3 cellular contexts compared by ENCODE assay signal in the genomic region with DNA sequence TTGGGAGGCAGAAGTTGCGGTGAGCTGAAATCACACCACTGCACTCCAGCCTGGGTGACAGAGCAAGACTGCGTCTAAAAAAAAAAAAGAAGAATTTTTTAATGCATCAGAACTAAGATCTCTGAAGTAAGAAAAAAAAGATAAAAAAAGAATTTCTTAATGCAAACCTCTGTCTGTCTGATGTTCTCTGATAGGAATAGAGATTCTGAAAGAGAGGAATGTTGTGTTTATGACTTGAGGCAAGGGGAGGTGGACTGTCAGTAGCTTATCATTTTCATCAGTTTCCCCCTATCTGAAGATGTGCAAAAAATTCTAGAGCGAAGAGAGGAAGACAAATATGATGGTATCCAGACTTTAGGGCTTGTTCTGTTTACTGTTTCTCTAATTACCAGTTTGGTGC.
"Had no signal": no experiment of that assay in that cellular context is flagged by ENCODE, and none has a peak within 500 bp of the region (broad histone marks: within the 10 kb centered on the region; RNA-seq: fewer than 3 reads in every experiment).

No MANE protein-coding gene starts in this region.

- H3K4me3 ChIP-seq: GM12878 had no signal

- ATAC-seq: GM12878 had no signal

- DNase-seq: GDM1, GF-D8 had no signal
